In the genomic region with DNA sequence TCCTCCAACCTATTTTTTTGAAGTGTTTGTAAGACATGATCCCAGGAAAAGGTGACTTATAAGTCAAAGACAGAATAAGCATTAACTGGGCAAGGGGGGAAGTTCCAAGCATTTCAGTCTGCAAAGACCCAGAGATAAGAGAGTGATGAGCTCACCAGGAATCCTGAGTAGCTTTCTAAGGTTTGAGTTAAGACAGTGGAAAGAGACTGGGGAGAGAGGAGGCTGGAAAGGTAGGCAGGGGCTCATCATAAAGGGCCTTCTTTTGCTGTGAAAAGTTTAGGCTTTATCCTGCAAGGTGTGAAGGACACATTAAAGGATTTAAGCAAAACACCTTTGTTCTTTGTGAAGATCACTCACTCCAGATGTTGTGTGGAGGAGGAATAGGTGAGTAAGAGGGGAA, we compare ENCODE assay signal across 6 cellular contexts.
"Had no signal": no experiment of that assay in that cellular context is flagged by ENCODE, and none has a peak within 500 bp of the region (broad histone marks: within the 10 kb centered on the region; RNA-seq: fewer than 3 reads in every experiment).

No MANE protein-coding gene starts in this region.

- H3K9me3 Mint-ChIP-seq: IgD-negative memory B cell had no signal

- H3K27ac ChIP-seq: HL-60 had no signal

- H3K4me3 ChIP-seq: K562 had no signal

- H3K36me3 Mint-ChIP-seq: IgD-negative memory B cell had no signal

- H3K4me3 Mint-ChIP-seq: IgD-negative memory B cell had no signal

- H3K27ac Mint-ChIP-seq: IgD-negative memory B cell had no signal

- DNase-seq: IMR-90, KBM-7 had no signal

- H3K4me1 Mint-ChIP-seq: IgD-negative memory B cell had no signal

- ATAC-seq: HepG2, K562 had no signal
